Comparison of ENCODE assay signal across 1 cellular context in genomic region chr20:38251441-38251840, GRCh38.
TF ChIP-seq lines count a peak whose summit lies in the region.
"Not testable (repeated sequence)": the region's sequence is repeated elsewhere in the genome, so short reads cannot be mapped to it uniquely, and the experiment has no call there.

No MANE protein-coding gene starts in this region.

TF ChIP-seq in K562, 482 proteins besides CTCF, POLR2A, EP300 and RAD21:
- TF ChIP-seq CEBPG (CRISPR knock-in tag; IDR thresholded peaks at IDR 0.05) (0 out of 2 replicates have a peak, but pooled peaks have one; percentile 39), CEBPG (tag; conservative IDR thresholded peaks at IDR 0.05 in 1 of 2, IDR thresholded peaks at IDR 0.05 in 1 of 2) (peak in 1 of 2 experiments; percentile 8; a peak in 1 of 4 replicates)
- TF ChIP-seq, protein P1, sequence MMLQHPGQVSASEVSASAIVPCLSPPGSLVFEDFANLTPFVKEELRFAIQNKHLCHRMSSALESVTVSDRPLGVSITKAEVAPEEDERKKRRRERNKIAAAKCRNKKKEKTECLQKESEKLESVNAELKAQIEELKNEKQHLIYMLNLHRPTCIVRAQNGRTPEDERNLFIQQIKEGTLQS (IDR thresholded peaks at IDR 0.05), result peak; percentile 43; the same call in 1 of the 2 replicates
- TF ChIP-seq, protein P1 (CRISPR knock-in tag; conservative IDR thresholded peaks at IDR 0.05), result not testable (repeated sequence)
